In genomic region chr16:84718-85452, GRCh38 we compare ENCODE assay signal across 9 cellular contexts.
DNase-seq lines count a peak whose midpoint lies in the region; ATAC-seq and TF ChIP-seq lines count a peak whose summit lies in the region.
"Had no signal": no experiment of that assay in that cellular context is flagged by ENCODE, and none has a peak within 500 bp of the region (broad histone marks: within the 10 kb centered on the region; RNA-seq: fewer than 3 reads in every experiment).

No MANE protein-coding gene starts in this region.

- no peak for TF ChIP-seq CTCF in RWPE1 (conservative IDR thresholded peaks at IDR 0.05; ENCODE audit: low read depth)

- peak overlapping the region; percentile 89 for H3K27ac ChIP-seq in RWPE1
- H3K27ac ChIP-seq: C4-2B had no signal

- CTCF ChIA-PET in RWPE1 (lab: Yijun Ruan, JAX), result interaction anchor here (0.7 to 2.6 kb wide), 2 partner anchors 12 to 20 kb away, joined by 3 to 21 read pairs; no protein-coding TSS in a partner anchor

- POLR2A ChIA-PET in RWPE1 (lab: Yijun Ruan, JAX; ENCODE audit: low non-redundant PET), result interaction anchor here (0.7 kb wide), 1 partner anchor 14 kb away, joined by 3 read pairs; no protein-coding TSS in a partner anchor

- ATAC-seq in HG03342 (IDR thresholded peaks at IDR 0.05; ENCODE audit: unreplicated experiment) (peak; percentile 58), GM21717 (IDR thresholded peaks at IDR 0.05; ENCODE audit: unreplicated experiment) (no peak)

- DNase-seq in NCI-H2081 (lab: John Stamatoyannopoulos, UW), result peak; percentile 66 to 83
- no peak for DNase-seq in NCI-H2081 treated with DMSO at 0.1 percent for 48 hours (lab: John Stamatoyannopoulos, UW)
- peak; percentile 66 for DNase-seq in RWPE1 (ENCODE audit: low spot score)
- peak; percentile 75 for DNase-seq in amniotic stem cell (lab: John Stamatoyannopoulos, UW)
- peak; percentile 98 for DNase-seq in hepatic stellate cell (ENCODE audit: low spot score)
- DNase-seq in stimulated activated CD4-positive, alpha-beta T cell treated with anti-CD3 and anti-CD28 coated beads, Interleukin-4, amount 100 ng/mL, for 4 hours, result peak; percentile 42 to 68
